ENCODE assay signal across 8 cellular contexts in the genomic region with DNA sequence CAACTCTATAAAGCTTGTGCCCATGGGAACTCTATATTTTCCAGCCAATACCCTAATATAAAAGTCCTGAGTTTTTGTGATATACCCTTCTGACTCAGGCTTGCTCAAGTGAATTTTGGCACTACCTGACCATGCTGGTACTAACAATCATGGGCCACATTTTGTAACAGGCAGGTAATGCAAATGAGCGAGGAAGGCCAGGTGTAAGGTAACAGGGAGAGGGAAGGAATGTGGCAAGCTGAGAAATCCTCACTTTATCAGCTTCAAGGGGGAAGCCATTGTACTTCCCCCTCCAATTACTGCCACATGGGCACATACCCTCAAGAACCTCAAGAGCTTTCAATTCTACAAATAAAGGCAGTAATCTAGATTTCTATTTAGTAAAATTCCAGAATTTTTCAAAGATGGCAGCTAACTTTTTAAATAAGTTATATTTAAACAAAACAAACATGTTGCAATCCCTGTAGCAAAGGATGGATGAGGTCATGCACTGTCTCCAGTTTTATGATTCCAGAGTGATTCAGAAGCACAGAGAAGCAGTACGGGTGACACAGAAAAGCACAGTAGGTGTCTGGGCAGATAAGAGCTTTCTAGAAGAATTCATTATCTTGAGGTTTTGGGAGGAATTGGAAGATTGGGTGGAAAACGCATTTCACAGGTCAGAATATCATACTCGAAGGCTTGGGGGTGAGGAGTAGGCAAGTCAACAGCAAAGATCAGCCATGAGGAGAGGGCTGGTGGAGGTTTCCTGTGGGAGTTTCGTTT.
DNase-seq lines count a peak whose midpoint lies in the region; ATAC-seq and TF ChIP-seq lines count a peak whose summit lies in the region.

No MANE protein-coding gene starts in this region.

- peak overlapping the region; percentile 95 for H3K27ac Mint-ChIP-seq in activated naive CD8-positive, alpha-beta T cell treated with anti-CD3 and anti-CD28 coated beads, Interleukin-2, amount 10 ng/mL, durations not matched to agents 7 days and 5 days

- H3K4me3 Mint-ChIP-seq in activated naive CD8-positive, alpha-beta T cell treated with anti-CD3 and anti-CD28 coated beads, Interleukin-2, amount 10 ng/mL, durations not matched to agents 7 days and 5 days, result peak overlapping the region; percentile 77

- H3K27me3 Mint-ChIP-seq in activated naive CD8-positive, alpha-beta T cell treated with anti-CD3 and anti-CD28 coated beads, Interleukin-2, amount 10 ng/mL, durations not matched to agents 7 days and 5 days, result no peaks in the 10 kb centered on the region

- BruUV-seq in A673 (replicated peaks; lab: Mats Ljungman, UMichigan), result no TSS peak

- intact Hi-C loops in A673 (cut with micrococcal nuclease; ENCODE audit: unreplicated experiment), result no loop called here

- POLR2A ChIA-PET in A673 (lab: Charles Lee; ENCODE audit: low non-redundant PET), result no interaction called here
- POLR2A ChIA-PET in activated naive CD8-positive, alpha-beta T cell treated with anti-CD3 and anti-CD28 coated beads, Interleukin-2, amount 10 ng/mL, durations not matched to agents 7 days and 5 days (lab: Charles Lee), result interaction anchor here (0.6 to 3.2 kb wide), 8 partner anchors 8 to 194 kb away, joined by 3 to 14 read pairs (median 4); a partner anchor contains a TSS

- no peak overlapping the region for H3K27ac ChIP-seq in A673 (ENCODE audit: low read depth, low read length, poor library complexity, severe bottlenecking)

- peaks cover 5% of the 10 kb centered on the region for H3K9me3 Mint-ChIP-seq in activated naive CD8-positive, alpha-beta T cell treated with anti-CD3 and anti-CD28 coated beads, Interleukin-2, amount 10 ng/mL, durations not matched to agents 7 days and 5 days

- ATAC-seq in HG03097 (IDR thresholded peaks at IDR 0.05; ENCODE audit: low FRiP score, unreplicated experiment), result peak; percentile 74
- ATAC-seq in activated naive CD8-positive, alpha-beta T cell treated with anti-CD3 and anti-CD28 coated beads, Interleukin-2, amount 10 ng/mL, durations not matched to agents 7 days and 5 days (ENCODE audit: low read depth), result peak; percentile 44

- no peaks in the 10 kb centered on the region for H3K4me1 ChIP-seq in A673 (ENCODE audit: insufficient read depth, low read length, poor library complexity, severe bottlenecking)

- no peaks in the 10 kb centered on the region for H3K27me3 ChIP-seq in A673 (replicated peaks; ENCODE audit: insufficient read depth, low read depth, low read length, poor library complexity)

- H3K4me1 Mint-ChIP-seq in activated naive CD8-positive, alpha-beta T cell treated with anti-CD3 and anti-CD28 coated beads, Interleukin-2, amount 10 ng/mL, durations not matched to agents 7 days and 5 days, result peaks cover 59% of the 10 kb centered on the region

- no peak for TF ChIP-seq CTCF in A673 (conservative IDR thresholded peaks at IDR 0.05; ENCODE audit: low read depth, low read length)
- no peak for TF ChIP-seq CTCF in GM20000 (IDR thresholded peaks at IDR 0.05; ENCODE audit: extremely low read depth, missing control alignments)

- DNase-seq in A673 (ENCODE audit: low spot score) (peak; percentile 23), left kidney (ENCODE audit: low read depth, low spot score) (peak; percentile 32), NCI-H1694 (lab: John Stamatoyannopoulos, UW) (no peak), NCI-H1694 treated with DMSO at 0.1 percent for 48 hours (lab: John Stamatoyannopoulos, UW) (no peak), NCI-H446 treated with DMSO at 0.1 percent for 48 hours (lab: John Stamatoyannopoulos, UW) (no peak), GM20000 (ENCODE audit: low spot score) (no peak)
- no peak for DNase-seq in activated naive CD8-positive, alpha-beta T cell treated with anti-CD3 and anti-CD28 coated beads, Interleukin-2, amount 10 ng/mL, durations not matched to agents 7 days and 5 days

- peaks cover 3% of the 10 kb centered on the region for H3K36me3 ChIP-seq in A673 (ENCODE audit: insufficient read depth, low read length, poor library complexity, severe bottlenecking)

- CTCF ChIA-PET in A673 (lab: Charles Lee), result no interaction called here

- peaks cover 26% of the 10 kb centered on the region for H3K36me3 Mint-ChIP-seq in activated naive CD8-positive, alpha-beta T cell treated with anti-CD3 and anti-CD28 coated beads, Interleukin-2, amount 10 ng/mL, durations not matched to agents 7 days and 5 days

- no peaks in the 10 kb centered on the region for H3K9me3 ChIP-seq in A673 (ENCODE audit: low read depth, low read length, poor library complexity, severe bottlenecking)

- no peak overlapping the region for H3K4me3 ChIP-seq in A673 (ENCODE audit: low read depth, low read length, poor library complexity, severe bottlenecking)

Comparison
In these comparisons a context has a peak if more than half of its experiments do, and no peak if none do; other contexts are left out.
1. DNase-seq: peak in A673 (single experiment) and left kidney (single experiment); none in activated naive CD8-positive, alpha-beta T cell treated with anti-CD3 and anti-CD28 coated beads, Interleukin-2, amount 10 ng/mL, durations not matched to agents 7 days and 5 days (single experiment), NCI-H1694 (single experiment), NCI-H1694 treated with DMSO at 0.1 percent for 48 hours (single experiment), NCI-H446 treated with DMSO at 0.1 percent for 48 hours (single experiment) and GM20000 (single experiment).